Comparison of ENCODE assay signal across 1 cellular context in genomic region chr17:82304826-82305726, GRCh38.
TF ChIP-seq lines count a peak whose summit lies in the region.

No MANE protein-coding gene starts in this region.

TF ChIP-seq in H1, 55 proteins besides CTCF, POLR2A, EP300 and RAD21:
- TF ChIP-seq SAP30 (IDR thresholded peaks at IDR 0.05; ENCODE audit: insufficient read depth, insufficient replicate concordance, low read length) (no peak), SP2 (IDR thresholded peaks at IDR 0.05; ENCODE audit: low read length) (no peak), MAFK (IDR thresholded peaks at IDR 0.05; ENCODE audit: low read depth, low read length) (no peak), KDM1A (IDR thresholded peaks at IDR 0.05; ENCODE audit: borderline replicate concordance, low read length) (no peak), PHF8 (conservative IDR thresholded peaks at IDR 0.05; ENCODE audit: low read depth, low read length) (no peak), CBX5 (IDR thresholded peaks at IDR 0.05; ENCODE audit: low read depth, low read length) (no peak), GTF2F1 (IDR thresholded peaks at IDR 0.05; ENCODE audit: borderline replicate concordance, low read depth, low read length) (no peak), ASH2L (IDR thresholded peaks at IDR 0.05; ENCODE audit: low read length) (no peak), MAX (IDR thresholded peaks at IDR 0.05) (no peak), EZH2 (IDR thresholded peaks at IDR 0.05; ENCODE audit: low read depth, low read length, severe bottlenecking) (no peak), BACH1 (IDR thresholded peaks at IDR 0.05; ENCODE audit: low read length) (no peak)
